1 cellular context compared by ENCODE assay signal in the genomic region with DNA sequence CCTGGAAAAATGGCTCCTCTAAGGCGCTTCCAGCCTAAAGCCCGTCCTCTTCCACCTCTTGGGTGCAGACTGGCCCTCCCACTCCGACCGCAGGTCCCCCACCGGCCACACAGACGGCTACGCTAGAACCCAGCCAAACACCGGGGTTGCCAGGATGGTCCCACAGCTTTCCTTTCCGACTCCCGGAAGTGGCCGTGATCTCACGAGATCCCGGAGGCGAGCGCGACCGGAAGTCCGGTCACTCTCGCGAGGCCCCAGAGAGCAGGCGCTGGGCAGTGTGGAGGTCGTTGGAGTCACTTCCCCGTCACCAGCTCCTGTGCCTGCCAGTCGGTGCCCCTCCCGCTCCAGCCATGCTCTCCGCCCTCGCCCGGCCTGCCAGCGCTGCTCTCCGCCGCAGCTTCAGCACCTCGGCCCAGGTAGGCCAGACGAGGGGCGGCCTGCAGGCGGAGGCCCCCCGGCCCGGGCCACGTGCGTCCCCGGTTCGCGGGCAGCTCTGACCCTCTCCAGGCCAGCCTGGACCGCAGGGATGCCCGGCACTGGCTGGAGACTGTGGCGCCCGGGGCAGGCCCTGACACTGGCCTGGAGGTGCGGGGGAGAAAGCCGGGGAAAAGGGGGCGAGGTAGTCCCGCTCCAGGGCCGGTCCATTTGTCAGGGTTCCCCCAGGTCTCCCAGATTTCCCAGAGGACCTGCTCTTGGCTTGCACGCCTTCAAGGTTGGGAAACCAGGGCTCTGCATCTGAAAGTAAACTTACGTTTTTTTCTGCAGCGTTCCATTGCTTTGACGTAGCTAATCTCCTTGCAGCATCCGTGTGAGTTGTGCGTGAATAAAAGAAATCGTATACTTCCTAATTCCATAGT.
A peak's percentile ranks its signal among the peaks of the same experiment; 100 is the strongest.
TF ChIP-seq lines count a peak whose summit lies in the region.

A gene with protein sequence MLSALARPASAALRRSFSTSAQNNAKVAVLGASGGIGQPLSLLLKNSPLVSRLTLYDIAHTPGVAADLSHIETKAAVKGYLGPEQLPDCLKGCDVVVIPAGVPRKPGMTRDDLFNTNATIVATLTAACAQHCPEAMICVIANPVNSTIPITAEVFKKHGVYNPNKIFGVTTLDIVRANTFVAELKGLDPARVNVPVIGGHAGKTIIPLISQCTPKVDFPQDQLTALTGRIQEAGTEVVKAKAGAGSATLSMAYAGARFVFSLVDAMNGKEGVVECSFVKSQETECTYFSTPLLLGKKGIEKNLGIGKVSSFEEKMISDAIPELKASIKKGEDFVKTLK (plus strand): TSS at position 296 of the 857 bp plus-strand sequence. CDS start 55 bp downstream, at position 351.
A gene with protein sequence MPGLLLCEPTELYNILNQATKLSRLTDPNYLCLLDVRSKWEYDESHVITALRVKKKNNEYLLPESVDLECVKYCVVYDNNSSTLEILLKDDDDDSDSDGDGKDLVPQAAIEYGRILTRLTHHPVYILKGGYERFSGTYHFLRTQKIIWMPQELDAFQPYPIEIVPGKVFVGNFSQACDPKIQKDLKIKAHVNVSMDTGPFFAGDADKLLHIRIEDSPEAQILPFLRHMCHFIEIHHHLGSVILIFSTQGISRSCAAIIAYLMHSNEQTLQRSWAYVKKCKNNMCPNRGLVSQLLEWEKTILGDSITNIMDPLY (minus strand): TSS at position 190 of the 857 bp plus-strand sequence. CDS start 17,477 bp downstream, outside the sequence.

TF ChIP-seq in HepG2, 621 proteins besides CTCF, POLR2A, EP300 and RAD21 (continued from another document and continues in another):
- TF ChIP-seq, protein P1, sequence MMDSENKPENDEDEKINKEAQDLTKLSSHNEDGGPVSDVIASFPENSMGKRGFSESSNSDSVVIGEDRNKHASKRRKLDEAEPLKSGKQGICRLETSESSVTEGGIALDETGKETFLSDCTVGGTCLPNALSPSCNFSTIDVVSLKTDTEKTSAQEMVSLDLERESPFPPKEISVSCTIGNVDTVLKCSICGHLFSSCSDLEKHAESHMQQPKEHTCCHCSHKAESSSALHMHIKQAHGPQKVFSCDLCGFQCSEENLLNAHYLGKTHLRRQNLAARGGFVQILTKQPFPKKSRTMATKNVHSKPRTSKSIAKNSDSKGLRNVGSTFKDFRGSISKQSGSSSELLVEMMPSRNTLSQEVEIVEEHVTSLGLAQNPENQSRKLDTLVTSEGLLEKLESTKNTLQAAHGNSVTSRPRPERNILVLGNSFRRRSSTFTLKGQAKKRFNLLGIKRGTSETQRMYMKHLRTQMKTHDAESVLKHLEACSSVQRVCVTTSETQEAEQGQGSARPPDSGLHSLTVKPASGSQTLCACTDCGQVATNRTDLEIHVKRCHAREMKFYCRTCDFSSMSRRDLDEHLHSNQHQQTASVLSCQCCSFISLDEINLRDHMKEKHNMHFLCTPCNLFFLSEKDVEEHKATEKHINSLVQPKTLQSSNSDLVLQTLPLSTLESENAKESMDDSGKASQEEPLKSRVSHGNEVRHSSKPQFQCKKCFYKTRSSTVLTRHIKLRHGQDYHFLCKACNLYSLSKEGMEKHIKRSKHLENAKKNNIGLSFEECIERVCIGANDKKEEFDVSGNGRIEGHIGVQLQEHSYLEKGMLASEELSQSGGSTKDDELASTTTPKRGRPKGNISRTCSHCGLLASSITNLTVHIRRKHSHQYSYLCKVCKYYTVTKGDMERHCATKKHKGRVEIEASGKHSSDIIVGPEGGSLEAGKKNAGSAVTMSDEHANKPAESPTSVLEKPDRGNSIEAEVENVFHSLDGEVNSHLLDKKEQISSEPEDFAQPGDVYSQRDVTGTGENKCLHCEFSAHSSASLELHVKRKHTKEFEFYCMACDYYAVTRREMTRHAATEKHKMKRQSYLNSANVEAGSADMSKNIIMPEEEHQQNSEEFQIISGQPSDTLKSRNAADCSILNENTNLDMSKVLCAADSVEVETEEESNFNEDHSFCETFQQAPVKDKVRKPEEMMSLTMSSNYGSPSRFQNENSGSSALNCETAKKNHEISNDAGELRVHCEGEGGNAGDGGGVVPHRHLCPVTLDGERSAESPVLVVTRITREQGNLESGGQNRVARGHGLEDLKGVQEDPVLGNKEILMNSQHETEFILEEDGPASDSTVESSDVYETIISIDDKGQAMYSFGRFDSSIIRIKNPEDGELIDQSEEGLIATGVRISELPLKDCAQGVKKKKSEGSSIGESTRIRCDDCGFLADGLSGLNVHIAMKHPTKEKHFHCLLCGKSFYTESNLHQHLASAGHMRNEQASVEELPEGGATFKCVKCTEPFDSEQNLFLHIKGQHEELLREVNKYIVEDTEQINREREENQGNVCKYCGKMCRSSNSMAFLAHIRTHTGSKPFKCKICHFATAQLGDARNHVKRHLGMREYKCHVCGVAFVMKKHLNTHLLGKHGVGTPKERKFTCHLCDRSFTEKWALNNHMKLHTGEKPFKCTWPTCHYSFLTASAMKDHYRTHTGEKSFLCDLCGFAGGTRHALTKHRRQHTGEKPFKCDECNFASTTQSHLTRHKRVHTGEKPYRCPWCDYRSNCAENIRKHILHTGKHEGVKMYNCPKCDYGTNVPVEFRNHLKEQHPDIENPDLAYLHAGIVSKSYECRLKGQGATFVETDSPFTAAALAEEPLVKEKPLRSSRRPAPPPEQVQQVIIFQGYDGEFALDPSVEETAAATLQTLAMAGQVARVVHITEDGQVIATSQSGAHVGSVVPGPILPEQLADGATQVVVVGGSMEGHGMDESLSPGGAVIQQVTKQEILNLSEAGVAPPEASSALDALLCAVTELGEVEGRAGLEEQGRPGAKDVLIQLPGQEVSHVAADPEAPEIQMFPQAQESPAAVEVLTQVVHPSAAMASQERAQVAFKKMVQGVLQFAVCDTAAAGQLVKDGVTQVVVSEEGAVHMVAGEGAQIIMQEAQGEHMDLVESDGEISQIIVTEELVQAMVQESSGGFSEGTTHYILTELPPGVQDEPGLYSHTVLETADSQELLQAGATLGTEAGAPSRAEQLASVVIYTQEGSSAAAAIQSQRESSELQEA (CRISPR knock-in tag; IDR thresholded peaks at IDR 0.05; ENCODE audit: not compliant biosample characterization): peak; percentile 46
- TF ChIP-seq DPF2 (CRISPR knock-in tag; IDR thresholded peaks at IDR 0.05; ENCODE audit: borderline replicate concordance, low read depth) (no peak), RAD51 (IDR thresholded peaks at IDR 0.05; ENCODE audit: borderline replicate concordance) (no peak), SMAD1 (CRISPR knock-in tag; IDR thresholded peaks at IDR 0.05; ENCODE audit: borderline replicate concordance, low read depth) (no peak; the same call in 1 of the 2 replicates), NKX3-1 (CRISPR knock-in tag; IDR thresholded peaks at IDR 0.05) (no peak), NCOA2 (CRISPR knock-in tag; IDR thresholded peaks at IDR 0.05) (no peak), MEIS1 (CRISPR knock-in tag; IDR thresholded peaks at IDR 0.05; ENCODE audit: borderline replicate concordance) (no peak; the same call in 1 of the 2 replicates), HOXD1 (CRISPR knock-in tag; IDR thresholded peaks at IDR 0.05) (peak; percentile 61), ZFP41 (CRISPR knock-in tag; IDR thresholded peaks at IDR 0.05; ENCODE audit: borderline replicate concordance) (peak; percentile 22; the same call in 1 of the 2 replicates), ZNF766 (CRISPR knock-in tag; IDR thresholded peaks at IDR 0.05; ENCODE audit: borderline replicate concordance) (0 out of 2 replicates have a peak, but pooled peaks have one; percentile 82), HDAC1 (CRISPR knock-in tag; IDR thresholded peaks at IDR 0.05) (peak; percentile 97), JUN (CRISPR knock-in tag; IDR thresholded peaks at IDR 0.05) (0 out of 2 replicates have a peak, but pooled peaks have one; percentile 57), ZNF138 (CRISPR knock-in tag; IDR thresholded peaks at IDR 0.05; ENCODE audit: low read depth) (0 out of 2 replicates have a peak, but pooled peaks have one; percentile 46), PAWR (CRISPR knock-in tag; IDR thresholded peaks at IDR 0.05; ENCODE audit: borderline replicate concordance) (no peak), HOXA7 (CRISPR knock-in tag; IDR thresholded peaks at IDR 0.05) (no peak), ZNF274 (CRISPR knock-in tag; IDR thresholded peaks at IDR 0.05) (peak; percentile 90), ZKSCAN1 (IDR thresholded peaks at IDR 0.05; ENCODE audit: low read length) (no peak), NPAS2 (CRISPR knock-in tag; IDR thresholded peaks at IDR 0.05; ENCODE audit: borderline replicate concordance) (no peak), HOXA3 (CRISPR knock-in tag; IDR thresholded peaks at IDR 0.05) (peak; percentile 93), TGIF2 (CRISPR knock-in tag; IDR thresholded peaks at IDR 0.05) (peak; percentile 75; the same call in 1 of the 2 replicates), FLYWCH1 (CRISPR knock-in tag; IDR thresholded peaks at IDR 0.05) (no peak), GFI1 (CRISPR knock-in tag; IDR thresholded peaks at IDR 0.05; ENCODE audit: borderline replicate concordance) (peak; percentile 51; the same call in 1 of the 2 replicates), ZNF850 (CRISPR knock-in tag; conservative IDR thresholded peaks at IDR 0.05) (no peak), SP140L (CRISPR knock-in tag; IDR thresholded peaks at IDR 0.05; ENCODE audit: borderline replicate concordance) (peak; percentile 67; the same call in 1 of the 2 replicates), KDM4B (CRISPR knock-in tag; IDR thresholded peaks at IDR 0.05) (peak; percentile 49), MLLT10 (CRISPR knock-in tag; IDR thresholded peaks at IDR 0.05) (0 out of 2 replicates have a peak, but pooled peaks have one; percentile 63), ZNF720 (CRISPR knock-in tag; IDR thresholded peaks at IDR 0.05) (no peak)
- TF ChIP-seq, protein P2, sequence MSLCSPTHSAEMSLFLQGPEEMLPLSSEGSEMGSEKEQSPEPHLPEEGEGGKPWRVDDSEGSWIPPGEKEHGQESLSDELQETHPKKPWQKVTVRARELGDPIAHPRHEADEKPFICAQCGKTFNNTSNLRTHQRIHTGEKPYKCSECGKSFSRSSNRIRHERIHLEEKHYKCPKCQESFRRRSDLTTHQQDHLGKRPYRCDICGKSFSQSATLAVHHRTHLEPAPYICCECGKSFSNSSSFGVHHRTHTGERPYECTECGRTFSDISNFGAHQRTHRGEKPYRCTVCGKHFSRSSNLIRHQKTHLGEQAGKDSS (CRISPR knock-in tag; IDR thresholded peaks at IDR 0.05; ENCODE audit: borderline replicate concordance, low read depth): no peak
- TF ChIP-seq, protein P3, sequence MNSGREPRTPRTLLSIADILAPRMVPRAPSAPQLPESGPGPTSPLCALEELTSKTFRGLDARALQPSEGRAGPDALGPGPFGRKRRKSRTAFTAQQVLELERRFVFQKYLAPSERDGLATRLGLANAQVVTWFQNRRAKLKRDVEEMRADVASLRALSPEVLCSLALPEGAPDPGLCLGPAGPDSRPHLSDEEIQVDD (CRISPR knock-in tag; IDR thresholded peaks at IDR 0.05; ENCODE audit: borderline replicate concordance): no peak; the same call in 1 of the 2 replicates
- TF ChIP-seq, protein P4, sequence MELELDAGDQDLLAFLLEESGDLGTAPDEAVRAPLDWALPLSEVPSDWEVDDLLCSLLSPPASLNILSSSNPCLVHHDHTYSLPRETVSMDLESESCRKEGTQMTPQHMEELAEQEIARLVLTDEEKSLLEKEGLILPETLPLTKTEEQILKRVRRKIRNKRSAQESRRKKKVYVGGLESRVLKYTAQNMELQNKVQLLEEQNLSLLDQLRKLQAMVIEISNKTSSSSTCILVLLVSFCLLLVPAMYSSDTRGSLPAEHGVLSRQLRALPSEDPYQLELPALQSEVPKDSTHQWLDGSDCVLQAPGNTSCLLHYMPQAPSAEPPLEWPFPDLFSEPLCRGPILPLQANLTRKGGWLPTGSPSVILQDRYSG (CRISPR knock-in tag; IDR thresholded peaks at IDR 0.05): no peak
- TF ChIP-seq, protein P5, sequence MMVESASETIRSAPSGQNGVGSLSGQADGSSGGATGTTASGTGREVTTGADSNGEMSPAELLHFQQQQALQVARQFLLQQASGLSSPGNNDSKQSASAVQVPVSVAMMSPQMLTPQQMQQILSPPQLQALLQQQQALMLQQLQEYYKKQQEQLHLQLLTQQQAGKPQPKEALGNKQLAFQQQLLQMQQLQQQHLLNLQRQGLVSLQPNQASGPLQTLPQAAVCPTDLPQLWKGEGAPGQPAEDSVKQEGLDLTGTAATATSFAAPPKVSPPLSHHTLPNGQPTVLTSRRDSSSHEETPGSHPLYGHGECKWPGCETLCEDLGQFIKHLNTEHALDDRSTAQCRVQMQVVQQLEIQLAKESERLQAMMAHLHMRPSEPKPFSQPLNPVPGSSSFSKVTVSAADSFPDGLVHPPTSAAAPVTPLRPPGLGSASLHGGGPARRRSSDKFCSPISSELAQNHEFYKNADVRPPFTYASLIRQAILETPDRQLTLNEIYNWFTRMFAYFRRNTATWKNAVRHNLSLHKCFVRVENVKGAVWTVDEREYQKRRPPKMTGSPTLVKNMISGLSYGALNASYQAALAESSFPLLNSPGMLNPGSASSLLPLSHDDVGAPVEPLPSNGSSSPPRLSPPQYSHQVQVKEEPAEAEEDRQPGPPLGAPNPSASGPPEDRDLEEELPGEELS (CRISPR knock-in tag; IDR thresholded peaks at IDR 0.05): peak; percentile 56; the same call in 1 of the 2 replicates
- TF ChIP-seq, protein P6, sequence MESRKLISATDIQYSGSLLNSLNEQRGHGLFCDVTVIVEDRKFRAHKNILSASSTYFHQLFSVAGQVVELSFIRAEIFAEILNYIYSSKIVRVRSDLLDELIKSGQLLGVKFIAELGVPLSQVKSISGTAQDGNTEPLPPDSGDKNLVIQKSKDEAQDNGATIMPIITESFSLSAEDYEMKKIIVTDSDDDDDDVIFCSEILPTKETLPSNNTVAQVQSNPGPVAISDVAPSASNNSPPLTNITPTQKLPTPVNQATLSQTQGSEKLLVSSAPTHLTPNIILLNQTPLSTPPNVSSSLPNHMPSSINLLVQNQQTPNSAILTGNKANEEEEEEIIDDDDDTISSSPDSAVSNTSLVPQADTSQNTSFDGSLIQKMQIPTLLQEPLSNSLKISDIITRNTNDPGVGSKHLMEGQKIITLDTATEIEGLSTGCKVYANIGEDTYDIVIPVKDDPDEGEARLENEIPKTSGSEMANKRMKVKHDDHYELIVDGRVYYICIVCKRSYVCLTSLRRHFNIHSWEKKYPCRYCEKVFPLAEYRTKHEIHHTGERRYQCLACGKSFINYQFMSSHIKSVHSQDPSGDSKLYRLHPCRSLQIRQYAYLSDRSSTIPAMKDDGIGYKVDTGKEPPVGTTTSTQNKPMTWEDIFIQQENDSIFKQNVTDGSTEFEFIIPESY (CRISPR knock-in tag; IDR thresholded peaks at IDR 0.05): 0 out of 2 replicates have a peak, but pooled peaks have one; percentile 5
- TF ChIP-seq, protein P7, sequence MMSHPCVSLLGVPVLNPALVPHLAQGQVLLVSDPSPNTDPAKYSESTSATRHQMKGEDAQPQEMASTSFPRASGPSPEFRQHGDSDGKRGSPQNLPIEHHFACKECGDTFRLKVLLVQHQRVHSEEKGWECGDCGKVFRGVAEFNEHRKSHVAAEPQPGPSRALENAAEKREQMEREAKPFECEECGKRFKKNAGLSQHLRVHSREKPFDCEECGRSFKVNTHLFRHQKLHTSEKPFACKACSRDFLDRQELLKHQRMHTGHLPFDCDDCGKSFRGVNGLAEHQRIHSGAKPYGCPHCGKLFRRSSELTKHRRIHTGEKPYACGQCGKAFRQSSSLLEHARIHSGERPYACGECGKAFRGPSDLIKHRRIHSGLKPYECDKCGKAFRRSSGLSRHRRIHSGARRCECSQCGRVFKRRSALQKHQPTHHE (CRISPR knock-in tag; IDR thresholded peaks at IDR 0.05; ENCODE audit: borderline replicate concordance): peak; percentile 92
